Comparison of ENCODE assay signal across 8 cellular contexts in the genomic region with DNA sequence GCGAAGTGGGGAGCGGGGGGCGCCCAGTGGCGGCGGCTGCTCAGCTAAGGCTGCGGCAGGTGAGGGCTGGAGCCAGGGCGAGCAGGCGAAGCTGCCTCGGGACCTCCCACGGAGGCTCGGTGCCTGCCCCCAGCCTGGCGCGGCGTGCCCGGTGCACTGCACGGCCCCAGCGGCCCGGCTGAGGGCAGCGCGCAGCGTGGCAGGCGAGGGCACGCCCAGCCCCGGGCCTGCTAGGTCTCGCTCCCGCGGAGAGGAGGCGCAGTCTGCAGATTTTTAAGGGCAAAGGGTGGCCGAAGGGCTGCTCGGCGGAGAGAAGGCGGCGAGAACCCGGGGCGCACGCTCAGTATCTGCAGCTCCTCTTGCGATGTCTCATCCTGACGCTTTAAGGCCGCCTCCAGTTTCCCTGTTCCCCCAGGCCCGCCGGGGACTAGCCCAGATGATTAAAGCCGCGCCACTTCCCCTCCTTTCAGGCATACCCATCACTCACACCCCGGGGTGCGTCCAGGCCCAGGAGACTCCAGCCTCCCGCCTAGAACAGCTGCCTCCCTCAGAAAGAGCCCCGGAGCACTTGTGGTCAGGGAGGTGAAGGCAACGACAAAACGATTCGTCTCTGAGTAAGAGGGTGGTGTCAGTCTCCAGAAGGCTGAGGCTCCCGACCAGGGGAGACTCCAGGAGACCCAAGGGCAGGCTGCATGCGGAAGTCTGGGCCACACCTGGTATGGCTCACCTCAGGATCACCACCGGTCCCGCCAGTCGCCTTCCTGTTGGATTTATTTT. TPM values are rescaled to one million over a fixed set of nuclear protein-coding genes. Genes with fewer than 3 reads are reported as not detected.
DNase-seq lines count a peak whose midpoint lies in the region; ATAC-seq, FAIRE-seq and TF ChIP-seq lines count a peak whose summit lies in the region.

A gene with protein sequence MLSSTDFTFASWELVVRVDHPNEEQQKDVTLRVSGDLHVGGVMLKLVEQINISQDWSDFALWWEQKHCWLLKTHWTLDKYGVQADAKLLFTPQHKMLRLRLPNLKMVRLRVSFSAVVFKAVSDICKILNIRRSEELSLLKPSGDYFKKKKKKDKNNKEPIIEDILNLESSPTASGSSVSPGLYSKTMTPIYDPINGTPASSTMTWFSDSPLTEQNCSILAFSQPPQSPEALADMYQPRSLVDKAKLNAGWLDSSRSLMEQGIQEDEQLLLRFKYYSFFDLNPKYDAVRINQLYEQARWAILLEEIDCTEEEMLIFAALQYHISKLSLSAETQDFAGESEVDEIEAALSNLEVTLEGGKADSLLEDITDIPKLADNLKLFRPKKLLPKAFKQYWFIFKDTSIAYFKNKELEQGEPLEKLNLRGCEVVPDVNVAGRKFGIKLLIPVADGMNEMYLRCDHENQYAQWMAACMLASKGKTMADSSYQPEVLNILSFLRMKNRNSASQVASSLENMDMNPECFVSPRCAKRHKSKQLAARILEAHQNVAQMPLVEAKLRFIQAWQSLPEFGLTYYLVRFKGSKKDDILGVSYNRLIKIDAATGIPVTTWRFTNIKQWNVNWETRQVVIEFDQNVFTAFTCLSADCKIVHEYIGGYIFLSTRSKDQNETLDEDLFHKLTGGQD (minus strand): TSS at position 158 of the 777 bp plus-strand sequence. CDS start 3,476 bp downstream, outside the sequence.

- TF ChIP-seq POLR2A in gastrocnemius medialis (IDR thresholded peaks at IDR 0.05) = no peak

- H3K9ac ChIP-seq in NT2/D1 (ENCODE audit: insufficient read length, low read depth) = peak within 1 kb of the TSS; percentile 85

- H3K27ac ChIP-seq in gastrocnemius medialis = no peak within 1 kb of the TSS

- ATAC-seq in GM18498 (IDR thresholded peaks at IDR 0.05; ENCODE audit: unreplicated experiment) = peak; percentile 76
- ATAC-seq in HG03432 (IDR thresholded peaks at IDR 0.05; ENCODE audit: unreplicated experiment) = peak; percentile 90
- peak in 1 of 2 donors; percentile 23 for ATAC-seq in gastrocnemius medialis

- in situ Hi-C loops in astrocyte of the cerebellum (cut with HindIII; ENCODE audit: low sequenced_read_pairs) (no loop called here), gastrocnemius medialis (cut with MboI; ENCODE audit: low sequenced_read_pairs in 4 of 4) (no loop called here)

- H3K36me3 ChIP-seq in NT2/D1 (ENCODE audit: insufficient read depth, insufficient read length, low read length) (no peaks in the 10 kb centered on the region), gastrocnemius medialis (no peaks in the 10 kb centered on the region)

- DNase-seq in A172 (ENCODE audit: low spot score) = peak; percentile 57
- DNase-seq in NT2/D1 (ENCODE audit: low read depth, low spot score) = peak; percentile 44
- DNase-seq in astrocyte of the cerebellum (ENCODE audit: low read depth) = no peak
- peak; percentile 42 for DNase-seq in iPS DF 19.7 (ENCODE audit: low read depth, low spot score)
- no peak for DNase-seq in gastrocnemius medialis
- no peak for DNase-seq in GM19239 (ENCODE audit: insufficient read length, low spot score)

- intact Hi-C loops in gastrocnemius medialis (cut with DNase I; ENCODE audit: low total_unique reads) = no loop called here

- FAIRE-seq in GM19239 (lab: Jason Lieb, UNC) = no peak

- H3K9me3 ChIP-seq in NT2/D1 (ENCODE audit: insufficient read depth, low read length) (no peaks in the 10 kb centered on the region), gastrocnemius medialis (no peaks in the 10 kb centered on the region)

- H3K4me1 ChIP-seq in NT2/D1 (ENCODE audit: insufficient read depth, insufficient read length) = no peaks in the 10 kb centered on the region
- peaks cover 0 to 8% of the 10 kb centered on the region in 2 donors for H3K4me1 ChIP-seq in gastrocnemius medialis

- H3K4me3 ChIP-seq in NT2/D1 (ENCODE audit: insufficient read length, low read depth) (peak within 1 kb of the TSS; percentile 55), astrocyte of the cerebellum (ENCODE audit: low read depth, low read length) (peak within 1 kb of the TSS; percentile 50), gastrocnemius medialis (peak within 1 kb of the TSS; percentile 40 to 50 (median 48))

- TF ChIP-seq CTCF in astrocyte of the cerebellum (IDR thresholded peaks at IDR 0.05; ENCODE audit: low read depth, low read length, missing control alignments) (no peak), gastrocnemius medialis (IDR thresholded peaks at IDR 0.05 in 4 of 5, conservative IDR thresholded peaks at IDR 0.05 in 1 of 5) (no peak)

- H3K27me3 ChIP-seq in NT2/D1 (ENCODE audit: insufficient read depth, insufficient read length) (peaks cover 17% of the 10 kb centered on the region), gastrocnemius medialis (peaks cover 4 to 8% (median 5%) of the 10 kb centered on the region in 3 donors)

RNA-seq across cellular contexts. Expression of the gene that starts here (rescaled TPM):
- 6.5 and 7.0 TPM in 2 replicates for total RNA-seq in A172 (2014; rRNA removed; shearing (Covaris generic))
- total RNA-seq in gastrocnemius medialis = under 1 TPM in 2 of 4 donors, not detected in 2; 0.09 to 0.36 TPM

Comparison
In these comparisons a context has a peak if more than half of its experiments do, and no peak if none do; other contexts are left out.
1. DNase-seq: peak in A172 (single experiment), NT2/D1 (single experiment) and iPS DF 19.7 (single experiment); none in astrocyte of the cerebellum (single experiment), gastrocnemius medialis (0 of 2) and GM19239 (single experiment).
2. Peak in every context shown above with its lines, with median percentiles within 50 percentile points of each other: H3K4me3 ChIP-seq.